ENCODE assay signal across 1 cellular context in the genomic region with DNA sequence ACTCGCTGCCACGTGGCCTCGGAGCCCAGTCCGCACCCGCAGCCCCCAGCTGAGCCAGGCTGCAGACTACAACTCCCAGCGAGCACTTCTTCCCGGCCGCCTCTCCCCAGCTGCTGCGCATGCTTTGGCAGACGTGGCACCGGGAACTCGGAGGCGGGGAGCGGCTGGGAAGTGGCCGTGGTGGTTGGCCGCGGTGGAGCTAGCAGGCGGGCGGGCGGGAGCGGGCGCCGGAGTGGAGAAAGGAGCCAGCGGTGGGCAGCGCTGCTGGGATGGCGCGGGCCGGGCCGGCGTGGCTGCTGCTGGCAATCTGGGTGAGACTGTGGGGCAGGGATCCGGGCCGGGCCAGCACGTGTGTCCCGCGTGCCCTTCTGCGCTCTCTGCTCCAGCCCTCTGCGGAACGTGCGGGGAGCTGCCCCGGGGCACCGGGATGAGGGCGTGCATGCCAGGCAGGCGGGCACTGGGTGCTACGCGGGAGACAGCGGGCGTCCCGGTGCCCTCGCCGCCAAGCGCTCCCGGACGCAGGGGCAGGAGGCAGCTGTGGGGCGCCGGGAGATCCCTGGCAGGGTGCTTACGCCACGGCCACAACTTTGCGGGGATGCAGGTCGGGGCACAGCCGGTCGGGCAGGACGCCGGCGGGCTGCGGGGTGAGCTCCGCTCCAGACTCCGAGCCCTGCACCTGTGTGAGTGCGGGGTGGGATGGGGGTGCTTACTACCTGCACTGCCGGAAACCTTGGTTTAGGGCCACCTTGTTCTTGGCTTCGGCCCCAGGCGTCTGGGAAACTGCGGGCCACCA.
TF ChIP-seq lines count a peak whose summit lies in the region.

A gene (plus strand): TSS at position 130 of the 793 bp plus-strand sequence. CDS start 140 bp downstream, at position 270.

TF ChIP-seq in HepG2, 621 proteins besides CTCF, POLR2A, EP300 and RAD21 (continued from another document and continues in another):
- TF ChIP-seq, protein P1, sequence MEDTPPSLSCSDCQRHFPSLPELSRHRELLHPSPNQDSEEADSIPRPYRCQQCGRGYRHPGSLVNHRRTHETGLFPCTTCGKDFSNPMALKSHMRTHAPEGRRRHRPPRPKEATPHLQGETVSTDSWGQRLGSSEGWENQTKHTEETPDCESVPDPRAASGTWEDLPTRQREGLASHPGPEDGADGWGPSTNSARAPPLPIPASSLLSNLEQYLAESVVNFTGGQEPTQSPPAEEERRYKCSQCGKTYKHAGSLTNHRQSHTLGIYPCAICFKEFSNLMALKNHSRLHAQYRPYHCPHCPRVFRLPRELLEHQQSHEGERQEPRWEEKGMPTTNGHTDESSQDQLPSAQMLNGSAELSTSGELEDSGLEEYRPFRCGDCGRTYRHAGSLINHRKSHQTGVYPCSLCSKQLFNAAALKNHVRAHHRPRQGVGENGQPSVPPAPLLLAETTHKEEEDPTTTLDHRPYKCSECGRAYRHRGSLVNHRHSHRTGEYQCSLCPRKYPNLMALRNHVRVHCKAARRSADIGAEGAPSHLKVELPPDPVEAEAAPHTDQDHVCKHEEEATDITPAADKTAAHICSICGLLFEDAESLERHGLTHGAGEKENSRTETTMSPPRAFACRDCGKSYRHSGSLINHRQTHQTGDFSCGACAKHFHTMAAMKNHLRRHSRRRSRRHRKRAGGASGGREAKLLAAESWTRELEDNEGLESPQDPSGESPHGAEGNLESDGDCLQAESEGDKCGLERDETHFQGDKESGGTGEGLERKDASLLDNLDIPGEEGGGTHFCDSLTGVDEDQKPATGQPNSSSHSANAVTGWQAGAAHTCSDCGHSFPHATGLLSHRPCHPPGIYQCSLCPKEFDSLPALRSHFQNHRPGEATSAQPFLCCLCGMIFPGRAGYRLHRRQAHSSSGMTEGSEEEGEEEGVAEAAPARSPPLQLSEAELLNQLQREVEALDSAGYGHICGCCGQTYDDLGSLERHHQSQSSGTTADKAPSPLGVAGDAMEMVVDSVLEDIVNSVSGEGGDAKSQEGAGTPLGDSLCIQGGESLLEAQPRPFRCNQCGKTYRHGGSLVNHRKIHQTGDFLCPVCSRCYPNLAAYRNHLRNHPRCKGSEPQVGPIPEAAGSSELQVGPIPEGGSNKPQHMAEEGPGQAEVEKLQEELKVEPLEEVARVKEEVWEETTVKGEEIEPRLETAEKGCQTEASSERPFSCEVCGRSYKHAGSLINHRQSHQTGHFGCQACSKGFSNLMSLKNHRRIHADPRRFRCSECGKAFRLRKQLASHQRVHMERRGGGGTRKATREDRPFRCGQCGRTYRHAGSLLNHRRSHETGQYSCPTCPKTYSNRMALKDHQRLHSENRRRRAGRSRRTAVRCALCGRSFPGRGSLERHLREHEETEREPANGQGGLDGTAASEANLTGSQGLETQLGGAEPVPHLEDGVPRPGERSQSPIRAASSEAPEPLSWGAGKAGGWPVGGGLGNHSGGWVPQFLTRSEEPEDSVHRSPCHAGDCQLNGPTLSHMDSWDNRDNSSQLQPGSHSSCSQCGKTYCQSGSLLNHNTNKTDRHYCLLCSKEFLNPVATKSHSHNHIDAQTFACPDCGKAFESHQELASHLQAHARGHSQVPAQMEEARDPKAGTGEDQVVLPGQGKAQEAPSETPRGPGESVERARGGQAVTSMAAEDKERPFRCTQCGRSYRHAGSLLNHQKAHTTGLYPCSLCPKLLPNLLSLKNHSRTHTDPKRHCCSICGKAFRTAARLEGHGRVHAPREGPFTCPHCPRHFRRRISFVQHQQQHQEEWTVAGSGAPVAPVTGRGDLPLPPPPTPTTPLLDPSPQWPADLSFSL (CRISPR knock-in tag; IDR thresholded peaks at IDR 0.05), result 0 out of 2 replicates have a peak, but pooled peaks have one; percentile 13
- peak; percentile 78 for TF ChIP-seq KAT7 (CRISPR knock-in tag; IDR thresholded peaks at IDR 0.05; ENCODE audit: borderline replicate concordance)
- TF ChIP-seq ATF7 (IDR thresholded peaks at IDR 0.05), result no peak
- TF ChIP-seq ATF7 (CRISPR knock-in tag; IDR thresholded peaks at IDR 0.05), result peak; percentile 22; the same call in 1 of the 2 replicates
- TF ChIP-seq, protein P2, sequence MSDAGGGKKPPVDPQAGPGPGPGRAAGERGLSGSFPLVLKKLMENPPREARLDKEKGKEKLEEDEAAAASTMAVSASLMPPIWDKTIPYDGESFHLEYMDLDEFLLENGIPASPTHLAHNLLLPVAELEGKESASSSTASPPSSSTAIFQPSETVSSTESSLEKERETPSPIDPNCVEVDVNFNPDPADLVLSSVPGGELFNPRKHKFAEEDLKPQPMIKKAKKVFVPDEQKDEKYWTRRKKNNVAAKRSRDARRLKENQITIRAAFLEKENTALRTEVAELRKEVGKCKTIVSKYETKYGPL (CRISPR knock-in tag; IDR thresholded peaks at IDR 0.05), result peak; percentile 32; the same call in 1 of the 2 replicates
- TF ChIP-seq, protein P3, sequence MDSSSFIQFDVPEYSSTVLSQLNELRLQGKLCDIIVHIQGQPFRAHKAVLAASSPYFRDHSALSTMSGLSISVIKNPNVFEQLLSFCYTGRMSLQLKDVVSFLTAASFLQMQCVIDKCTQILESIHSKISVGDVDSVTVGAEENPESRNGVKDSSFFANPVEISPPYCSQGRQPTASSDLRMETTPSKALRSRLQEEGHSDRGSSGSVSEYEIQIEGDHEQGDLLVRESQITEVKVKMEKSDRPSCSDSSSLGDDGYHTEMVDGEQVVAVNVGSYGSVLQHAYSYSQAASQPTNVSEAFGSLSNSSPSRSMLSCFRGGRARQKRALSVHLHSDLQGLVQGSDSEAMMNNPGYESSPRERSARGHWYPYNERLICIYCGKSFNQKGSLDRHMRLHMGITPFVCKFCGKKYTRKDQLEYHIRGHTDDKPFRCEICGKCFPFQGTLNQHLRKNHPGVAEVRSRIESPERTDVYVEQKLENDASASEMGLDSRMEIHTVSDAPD (CRISPR knock-in tag; IDR thresholded peaks at IDR 0.05), result no peak
- TF ChIP-seq, protein P4, sequence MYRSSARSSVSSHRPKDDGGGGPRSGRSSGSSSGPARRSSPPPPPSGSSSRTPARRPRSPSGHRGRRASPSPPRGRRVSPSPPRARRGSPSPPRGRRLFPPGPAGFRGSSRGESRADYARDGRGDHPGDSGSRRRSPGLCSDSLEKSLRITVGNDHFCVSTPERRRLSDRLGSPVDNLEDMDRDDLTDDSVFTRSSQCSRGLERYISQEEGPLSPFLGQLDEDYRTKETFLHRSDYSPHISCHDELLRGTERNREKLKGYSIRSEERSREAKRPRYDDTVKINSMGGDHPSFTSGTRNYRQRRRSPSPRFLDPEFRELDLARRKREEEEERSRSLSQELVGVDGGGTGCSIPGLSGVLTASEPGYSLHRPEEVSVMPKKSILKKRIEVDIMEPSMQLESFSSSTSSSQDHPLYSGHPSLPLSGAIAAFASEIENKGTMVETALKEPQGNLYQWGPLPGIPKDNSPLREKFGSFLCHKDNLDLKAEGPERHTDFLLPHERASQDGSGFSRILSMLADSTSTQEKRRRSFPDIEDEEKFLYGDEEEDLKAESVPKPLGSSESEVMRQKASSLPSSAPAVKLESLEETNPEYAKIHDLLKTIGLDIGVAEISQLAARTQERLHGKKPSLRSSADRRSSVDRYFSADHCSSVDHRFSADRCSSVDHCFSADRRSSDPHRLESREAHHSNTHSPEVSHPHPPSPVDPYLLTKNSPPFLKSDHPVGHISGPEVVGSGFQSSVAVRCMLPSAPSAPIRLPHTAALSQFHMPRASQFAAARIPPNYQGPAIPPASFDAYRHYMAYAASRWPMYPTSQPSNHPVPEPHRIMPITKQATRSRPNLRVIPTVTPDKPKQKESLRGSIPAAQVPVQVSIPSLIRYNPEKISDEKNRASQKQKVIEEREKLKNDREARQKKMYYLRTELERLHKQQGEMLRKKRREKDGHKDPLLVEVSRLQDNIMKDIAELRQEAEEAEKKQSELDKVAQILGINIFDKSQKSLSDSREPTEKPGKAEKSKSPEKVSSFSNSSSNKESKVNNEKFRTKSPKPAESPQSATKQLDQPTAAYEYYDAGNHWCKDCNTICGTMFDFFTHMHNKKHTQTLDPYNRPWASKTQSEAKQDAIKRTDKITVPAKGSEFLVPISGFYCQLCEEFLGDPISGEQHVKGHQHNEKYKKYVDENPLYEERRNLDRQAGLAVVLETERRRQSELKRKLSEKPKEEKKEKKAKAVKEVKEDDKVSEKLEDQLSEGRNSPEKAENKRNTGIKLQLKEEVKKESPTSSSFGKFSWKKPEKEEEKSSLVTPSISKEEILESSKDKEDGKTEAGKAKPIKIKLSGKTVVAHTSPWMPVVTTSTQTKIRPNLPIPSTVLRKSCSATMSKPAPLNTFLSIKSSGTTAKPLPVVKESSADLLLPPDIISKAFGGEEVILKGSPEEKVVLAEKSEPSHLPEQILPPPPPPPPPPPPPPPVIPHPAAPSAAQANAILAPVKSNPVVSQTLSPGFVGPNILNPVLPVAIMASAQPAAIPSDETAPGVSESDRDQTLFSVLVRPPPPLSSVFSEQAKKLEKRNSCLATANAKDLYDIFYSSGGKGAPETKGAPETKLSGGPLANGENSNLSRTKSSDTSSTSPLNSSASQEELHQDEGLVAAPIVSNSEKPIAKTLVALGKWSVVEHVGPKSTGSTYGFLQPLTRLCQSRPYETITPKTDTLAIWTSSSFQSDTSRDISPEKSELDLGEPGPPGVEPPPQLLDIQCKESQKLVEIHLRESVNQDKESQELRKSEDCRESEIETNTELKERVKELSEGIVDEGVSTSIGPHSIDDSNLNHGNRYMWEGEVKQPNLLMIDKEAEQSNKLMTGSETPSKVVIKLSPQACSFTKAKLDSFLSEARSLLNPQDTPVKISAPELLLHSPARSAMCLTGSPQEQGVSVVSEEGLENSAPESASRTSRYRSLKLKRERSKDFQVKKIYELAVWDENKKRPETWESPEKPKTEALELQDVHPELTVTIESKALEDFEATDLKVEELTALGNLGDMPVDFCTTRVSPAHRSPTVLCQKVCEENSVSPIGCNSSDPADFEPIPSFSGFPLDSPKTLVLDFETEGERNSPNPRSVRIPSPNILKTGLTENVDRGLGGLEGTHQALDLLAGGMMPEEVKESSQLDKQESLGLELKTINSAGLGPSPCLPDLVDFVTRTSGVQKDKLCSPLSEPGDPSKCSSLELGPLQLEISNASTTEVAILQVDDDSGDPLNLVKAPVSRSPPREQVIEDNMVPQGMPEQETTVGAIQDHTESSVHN (CRISPR knock-in tag; IDR thresholded peaks at IDR 0.05), result peak; percentile 44; the same call in 1 of the 2 replicates
- no peak for TF ChIP-seq NCOR1 (IDR thresholded peaks at IDR 0.05; ENCODE audit: borderline replicate concordance, low read length)
- TF ChIP-seq ZNF891 (CRISPR knock-in tag; IDR thresholded peaks at IDR 0.05), result peak; percentile 77; the same call in 1 of the 2 replicates
- TF ChIP-seq ZNF556 (CRISPR knock-in tag; IDR thresholded peaks at IDR 0.05; ENCODE audit: borderline replicate concordance), result peak; percentile 77
- peak; percentile 98 for TF ChIP-seq XBP1 (CRISPR knock-in tag; IDR thresholded peaks at IDR 0.05)
- TF ChIP-seq, protein P5, sequence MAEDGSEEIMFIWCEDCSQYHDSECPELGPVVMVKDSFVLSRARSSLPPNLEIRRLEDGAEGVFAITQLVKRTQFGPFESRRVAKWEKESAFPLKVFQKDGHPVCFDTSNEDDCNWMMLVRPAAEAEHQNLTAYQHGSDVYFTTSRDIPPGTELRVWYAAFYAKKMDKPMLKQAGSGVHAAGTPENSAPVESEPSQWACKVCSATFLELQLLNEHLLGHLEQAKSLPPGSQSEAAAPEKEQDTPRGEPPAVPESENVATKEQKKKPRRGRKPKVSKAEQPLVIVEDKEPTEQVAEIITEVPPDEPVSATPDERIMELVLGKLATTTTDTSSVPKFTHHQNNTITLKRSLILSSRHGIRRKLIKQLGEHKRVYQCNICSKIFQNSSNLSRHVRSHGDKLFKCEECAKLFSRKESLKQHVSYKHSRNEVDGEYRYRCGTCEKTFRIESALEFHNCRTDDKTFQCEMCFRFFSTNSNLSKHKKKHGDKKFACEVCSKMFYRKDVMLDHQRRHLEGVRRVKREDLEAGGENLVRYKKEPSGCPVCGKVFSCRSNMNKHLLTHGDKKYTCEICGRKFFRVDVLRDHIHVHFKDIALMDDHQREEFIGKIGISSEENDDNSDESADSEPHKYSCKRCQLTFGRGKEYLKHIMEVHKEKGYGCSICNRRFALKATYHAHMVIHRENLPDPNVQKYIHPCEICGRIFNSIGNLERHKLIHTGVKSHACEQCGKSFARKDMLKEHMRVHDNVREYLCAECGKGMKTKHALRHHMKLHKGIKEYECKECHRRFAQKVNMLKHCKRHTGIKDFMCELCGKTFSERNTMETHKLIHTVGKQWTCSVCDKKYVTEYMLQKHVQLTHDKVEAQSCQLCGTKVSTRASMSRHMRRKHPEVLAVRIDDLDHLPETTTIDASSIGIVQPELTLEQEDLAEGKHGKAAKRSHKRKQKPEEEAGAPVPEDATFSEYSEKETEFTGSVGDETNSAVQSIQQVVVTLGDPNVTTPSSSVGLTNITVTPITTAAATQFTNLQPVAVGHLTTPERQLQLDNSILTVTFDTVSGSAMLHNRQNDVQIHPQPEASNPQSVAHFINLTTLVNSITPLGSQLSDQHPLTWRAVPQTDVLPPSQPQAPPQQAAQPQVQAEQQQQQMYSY (CRISPR knock-in tag; IDR thresholded peaks at IDR 0.05), result 0 out of 2 replicates have a peak, but pooled peaks have one; percentile 59
- no peak for TF ChIP-seq ZFP36L2 (CRISPR knock-in tag; IDR thresholded peaks at IDR 0.05)
- TF ChIP-seq, protein P6, sequence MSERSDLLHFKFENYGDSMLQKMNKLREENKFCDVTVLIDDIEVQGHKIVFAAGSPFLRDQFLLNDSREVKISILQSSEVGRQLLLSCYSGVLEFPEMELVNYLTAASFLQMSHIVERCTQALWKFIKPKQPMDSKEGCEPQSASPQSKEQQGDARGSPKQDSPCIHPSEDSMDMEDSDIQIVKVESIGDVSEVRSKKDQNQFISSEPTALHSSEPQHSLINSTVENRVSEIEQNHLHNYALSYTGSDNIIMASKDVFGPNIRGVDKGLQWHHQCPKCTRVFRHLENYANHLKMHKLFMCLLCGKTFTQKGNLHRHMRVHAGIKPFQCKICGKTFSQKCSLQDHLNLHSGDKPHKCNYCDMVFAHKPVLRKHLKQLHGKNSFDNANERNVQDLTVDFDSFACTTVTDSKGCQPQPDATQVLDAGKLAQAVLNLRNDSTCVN (CRISPR knock-in tag; IDR thresholded peaks at IDR 0.05; ENCODE audit: borderline replicate concordance), result peak; percentile 6; the same call in 1 of the 2 replicates
- TF ChIP-seq, protein P7, sequence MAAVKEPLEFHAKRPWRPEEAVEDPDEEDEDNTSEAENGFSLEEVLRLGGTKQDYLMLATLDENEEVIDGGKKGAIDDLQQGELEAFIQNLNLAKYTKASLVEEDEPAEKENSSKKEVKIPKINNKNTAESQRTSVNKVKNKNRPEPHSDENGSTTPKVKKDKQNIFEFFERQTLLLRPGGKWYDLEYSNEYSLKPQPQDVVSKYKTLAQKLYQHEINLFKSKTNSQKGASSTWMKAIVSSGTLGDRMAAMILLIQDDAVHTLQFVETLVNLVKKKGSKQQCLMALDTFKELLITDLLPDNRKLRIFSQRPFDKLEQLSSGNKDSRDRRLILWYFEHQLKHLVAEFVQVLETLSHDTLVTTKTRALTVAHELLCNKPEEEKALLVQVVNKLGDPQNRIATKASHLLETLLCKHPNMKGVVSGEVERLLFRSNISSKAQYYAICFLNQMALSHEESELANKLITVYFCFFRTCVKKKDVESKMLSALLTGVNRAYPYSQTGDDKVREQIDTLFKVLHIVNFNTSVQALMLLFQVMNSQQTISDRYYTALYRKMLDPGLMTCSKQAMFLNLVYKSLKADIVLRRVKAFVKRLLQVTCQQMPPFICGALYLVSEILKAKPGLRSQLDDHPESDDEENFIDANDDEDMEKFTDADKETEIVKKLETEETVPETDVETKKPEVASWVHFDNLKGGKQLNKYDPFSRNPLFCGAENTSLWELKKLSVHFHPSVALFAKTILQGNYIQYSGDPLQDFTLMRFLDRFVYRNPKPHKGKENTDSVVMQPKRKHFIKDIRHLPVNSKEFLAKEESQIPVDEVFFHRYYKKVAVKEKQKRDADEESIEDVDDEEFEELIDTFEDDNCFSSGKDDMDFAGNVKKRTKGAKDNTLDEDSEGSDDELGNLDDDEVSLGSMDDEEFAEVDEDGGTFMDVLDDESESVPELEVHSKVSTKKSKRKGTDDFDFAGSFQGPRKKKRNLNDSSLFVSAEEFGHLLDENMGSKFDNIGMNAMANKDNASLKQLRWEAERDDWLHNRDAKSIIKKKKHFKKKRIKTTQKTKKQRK (IDR thresholded peaks at IDR 0.05; ENCODE audit: low read length), result no peak
- TF ChIP-seq ZNF431 (CRISPR knock-in tag; IDR thresholded peaks at IDR 0.05; ENCODE audit: borderline replicate concordance, low read depth), result peak; percentile 89
- peak; percentile 62; the same call in 1 of the 2 replicates for TF ChIP-seq NFATC3 (CRISPR knock-in tag; IDR thresholded peaks at IDR 0.05)
- peak; percentile 80; the same call in 1 of the 2 replicates for TF ChIP-seq BORCS8-MEF2B (CRISPR knock-in tag; IDR thresholded peaks at IDR 0.05)
